10 cellular contexts compared by ENCODE assay signal in genomic region chr1:176515310-176515709, GRCh38. TPM values are rescaled to one million over a fixed set of nuclear protein-coding genes. Genes with fewer than 3 reads are reported as not detected.
A peak's percentile ranks its signal among the peaks of the same experiment; 100 is the strongest.
DNase-seq lines count a peak whose midpoint lies in the region; ATAC-seq, FAIRE-seq and TF ChIP-seq lines count a peak whose summit lies in the region.
"Had no signal": no experiment of that assay in that cellular context is flagged by ENCODE, and none has a peak within 500 bp of the region (broad histone marks: within the 10 kb centered on the region; RNA-seq: fewer than 3 reads in every experiment).

No MANE protein-coding gene starts in this region.

- no peaks in the 10 kb centered on the region for H3K9me2 ChIP-seq in GM23248 (ENCODE audit: insufficient read depth)

- H3K4me2 ChIP-seq in GM23248 (ENCODE audit: unreplicated experiment), result no peak overlapping the region

- H2AFZ ChIP-seq in GM23248, result no peak overlapping the region

- H3K9me3 ChIP-seq in GM23248 (ENCODE audit: low read depth) (no peaks in the 10 kb centered on the region), psoas muscle (no peaks in the 10 kb centered on the region)

- H3K36me3 ChIP-seq in GM23248 (ENCODE audit: low read depth), result no peaks in the 10 kb centered on the region
- no peaks in the 10 kb centered on the region for H3K36me3 ChIP-seq in bronchial epithelial cell (ENCODE audit: control insufficient read depth, insufficient read depth, low read length)
- H3K36me3 ChIP-seq in psoas muscle (ENCODE audit: insufficient read depth in 1 of 2, low read depth in 1 of 2), result no peaks in the 10 kb centered on the region
- H3K36me3 ChIP-seq in H7 (replicated peaks; ENCODE audit: control insufficient read depth, insufficient read depth, low read length), result no peaks in the 10 kb centered on the region

- DNase-seq in GM23248 (peak; percentile 75), NCI-H446 treated with DMSO at 0.1 percent for 48 hours (lab: John Stamatoyannopoulos, UW) (peak; percentile 68), bronchial epithelial cell (ENCODE audit: low read depth) (peak; percentile 75), psoas muscle (peak in 1 of 2 donors; percentile 12), H7 (no peak), GM13976 (ENCODE audit: low spot score) (no peak)
- DNase-seq: cerebellar nuclear complex, NCI-H1417 treated with DMSO at 0.1 percent for 48 hours, nucleus accumbens had no signal

- in situ Hi-C loops in GM23248 (cut with MboI), result no loop called here
- in situ Hi-C loops in GM13976 (cut with MboI; ENCODE audit: low sequenced_read_pairs, unreplicated experiment), result no loop called here

- H3K4me1 ChIP-seq in GM23248 (ENCODE audit: insufficient read depth), result peaks cover 8% of the 10 kb centered on the region; the same call in 1 of the 2 replicates
- H3K4me1 ChIP-seq in psoas muscle, result no peaks in the 10 kb centered on the region

- intact Hi-C loops in psoas muscle (cut with DNase I), result no loop called here

- no peaks in the 10 kb centered on the region for H4K20me1 ChIP-seq in GM23248 (ENCODE audit: insufficient read depth)

- H3F3A ChIP-seq in GM23248 (ENCODE audit: insufficient read depth), result peaks cover 22% of the 10 kb centered on the region

- H3K27me3 ChIP-seq in GM23248 (replicated peaks; ENCODE audit: insufficient read depth), result 0 out of 2 replicates have a peak, but pooled peaks cover 12% of the 10 kb centered on the region
- no peaks in the 10 kb centered on the region for H3K27me3 ChIP-seq in bronchial epithelial cell (ENCODE audit: control insufficient read depth, insufficient read depth, low read length)
- H3K27me3 ChIP-seq in psoas muscle (ENCODE audit: insufficient read depth in 3 of 3, low read length in 2 of 3), result peaks cover 0 to 2% (median 0%) of the 10 kb centered on the region in 3 donors
- H3K27me3 ChIP-seq in H7 (ENCODE audit: control insufficient read depth, insufficient read depth, low read length), result no peaks in the 10 kb centered on the region

- 18 to 35% methylated on average over 3 of the region's 3 CpGs for WGBS in GM23248 (ENCODE audit: low coverage in 1 of 2, low lambda C conversion rate in 2 of 2, missing lambda C conversion rate in 2 of 2), 2 experiments
- 46 to 57% (median 48%) methylated on average over 3 of the region's 3 CpGs for WGBS in psoas muscle, 3 donors

- no peak overlapping the region for H3K9ac ChIP-seq in GM23248

- ATAC-seq in psoas muscle (peak; percentile 38 to 80 (median 61)), HG02885 (IDR thresholded peaks at IDR 0.05; ENCODE audit: poor library complexity, unreplicated experiment) (no peak)

- TF ChIP-seq CTCF in bronchial epithelial cell (IDR thresholded peaks at IDR 0.05; ENCODE audit: insufficient read depth, low read length, severe bottlenecking), result no peak
- no peak for TF ChIP-seq CTCF in psoas muscle (IDR thresholded peaks at IDR 0.05)
- no peak for TF ChIP-seq CTCF in GM13976 (IDR thresholded peaks at IDR 0.05; ENCODE audit: borderline replicate concordance, control extremely low read depth, extremely low read depth, insufficient read depth, missing control alignments)

- no peaks in the 10 kb centered on the region for H3K79me2 ChIP-seq in GM23248 (ENCODE audit: insufficient read depth)

- H3K4me3 ChIP-seq in GM23248, result no peak overlapping the region
- no peak overlapping the region for H3K4me3 ChIP-seq in bronchial epithelial cell (ENCODE audit: low read depth, low read length)
- H3K4me3 ChIP-seq in psoas muscle, result no peak overlapping the region
- no peak overlapping the region for H3K4me3 ChIP-seq in H7 (ENCODE audit: insufficient read depth, low read depth, low read length)

- peak; percentile 80 for FAIRE-seq in bronchial epithelial cell (lab: Jason Lieb, UNC)

- no peak overlapping the region for H3K27ac ChIP-seq in GM23248
- no peak overlapping the region for H3K27ac ChIP-seq in psoas muscle

RNA-seq across cellular contexts. Expression of gene PAPPA2, which starts 52.3 kb away (rescaled TPM):
- total RNA-seq in GM23248 (2014; rRNA removed; shearing (Covaris generic)), result 7.0 and 8.1 TPM in 2 replicates
- polyA plus RNA-seq in GM23248 (2016; fragmentation: Nextera tagmentation; extraction: Ambion mirVana), result 3.9 and 5.8 TPM in 2 replicates
- 5.1 and 8.7 TPM in 2 replicates for total RNA-seq in bronchial epithelial cell
- 1 to 10 TPM in 1 of 4 donors, under 1 TPM in 2, not detected in 1; 0.06 to 1.1 (median 0.10) TPM for total RNA-seq in psoas muscle
- under 1 TPM in 2 of 3 donors, not detected in 1; 0.05 TPM for polyA plus RNA-seq in psoas muscle
- 0.45 and 2.4 TPM in 2 replicates for total RNA-seq in H7 (2014; rRNA removed; shearing (Covaris generic))

Comparison
In these comparisons a context has a peak if more than half of its experiments do, and no peak if none do; other contexts are left out.
1. DNase-seq: peak in GM23248 (single experiment), NCI-H446 treated with DMSO at 0.1 percent for 48 hours (single experiment) and bronchial epithelial cell (single experiment); none in H7 (single experiment) and GM13976 (single experiment).